9 cellular contexts compared by ENCODE assay signal in genomic region chr6:39137235-39137634, GRCh38. TPM values are rescaled to one million over a fixed set of nuclear protein-coding genes. Genes with fewer than 3 reads are reported as not detected.
DNase-seq lines count a peak whose midpoint lies in the region; ATAC-seq, FAIRE-seq and TF ChIP-seq lines count a peak whose summit lies in the region.
"Had no signal": no experiment of that assay in that cellular context is flagged by ENCODE, and none has a peak within 500 bp of the region (broad histone marks: within the 10 kb centered on the region; RNA-seq: fewer than 3 reads in every experiment).

No MANE protein-coding gene starts in this region.

- no peak for TF ChIP-seq POLR2A in erythroblast (IDR thresholded peaks at IDR 0.05; ENCODE audit: low read length)
- no peak for TF ChIP-seq POLR2A in GM12891 (IDR thresholded peaks at IDR 0.05; ENCODE audit: low read depth, low read length)

- H3K4me1 ChIP-seq in aorta (ENCODE audit: control insufficient read depth in 1 of 2, insufficient read depth in 2 of 2, low read length in 2 of 2) = no peaks in the 10 kb centered on the region

- H3K36me3 ChIP-seq in aorta (ENCODE audit: control insufficient read depth in 1 of 2, insufficient read depth in 2 of 2, low read length in 1 of 2) = no peaks in the 10 kb centered on the region

- no peak for FAIRE-seq in GM12891 (lab: Jason Lieb, UNC)

- WGBS in aorta, 2 donors = 16 to 28% methylated on average over 2 of the region's 2 CpGs

- DNase-seq in NOMO-1 treated with DMSO at 0.1 percent for 48 hours (lab: John Stamatoyannopoulos, UW; ENCODE audit: unreplicated experiment) (peak; percentile 9), NOMO-1 treated with dmso at 0.1 percent for 144 hours (lab: John Stamatoyannopoulos, UW; ENCODE audit: unreplicated experiment) (no peak), RWPE1 (ENCODE audit: low spot score) (peak; percentile 38), erythroblast (lab: John Stamatoyannopoulos, UW) (peak; percentile 38 to 55), NCI-H748 treated with DMSO at 0.1 percent for 48 hours (lab: John Stamatoyannopoulos, UW) (no peak), GM12891 (ENCODE audit: insufficient read length, low spot score) (no peak), aorta (no peak)
- peak; percentile 43 for DNase-seq in stimulated activated CD4-positive, alpha-beta T cell treated with anti-CD3 and anti-CD28 coated beads, Interleukin-15, amount 100 ng/mL, for 24 hours

- ATAC-seq in aorta (ENCODE audit: low FRiP score) = no peak

- H3K27ac ChIP-seq in RWPE1 (no peak overlapping the region), aorta (ENCODE audit: low read depth in 1 of 2, low read length in 2 of 2) (no peak overlapping the region)
- H3K27ac ChIP-seq: VCaP had no signal

- H3K27me3 ChIP-seq in aorta (ENCODE audit: control insufficient read depth in 1 of 2, insufficient read depth in 2 of 2, low read length in 1 of 2) = peaks cover 0 to 5% of the 10 kb centered on the region in 2 donors

- POLR2A ChIA-PET in RWPE1 (lab: Yijun Ruan, JAX; ENCODE audit: low non-redundant PET) = no interaction called here

- CTCF ChIA-PET in RWPE1 (lab: Yijun Ruan, JAX) = interaction anchor here (0.5 to 1.0 kb wide), 3 partner anchors 92 to 1433 kb away, joined by 3 read pairs; no protein-coding TSS in a partner anchor

- no peak overlapping the region for H3K4me3 ChIP-seq in aorta (ENCODE audit: low read length in 2 of 2)

- no peak for TF ChIP-seq CTCF in RWPE1 (conservative IDR thresholded peaks at IDR 0.05; ENCODE audit: low read depth)

- H3K9me3 ChIP-seq in aorta (ENCODE audit: control insufficient read depth, low read length) = peaks cover 3% of the 10 kb centered on the region

- intact Hi-C loops in aorta (cut with DNase I) = no loop called here

TF ChIP-seq in GM12891, 5 proteins besides CTCF, POLR2A, EP300 and RAD21:
- no peak for TF ChIP-seq PAX5 (IDR thresholded peaks at IDR 0.05; ENCODE audit: insufficient read depth, low read length, severe bottlenecking)
- no peak for TF ChIP-seq POLR2AphosphoS5 (IDR thresholded peaks at IDR 0.05; ENCODE audit: low read depth, low read length)
- TF ChIP-seq POU2F2 (IDR thresholded peaks at IDR 0.05; ENCODE audit: low read depth, low read length) = no peak
- TF ChIP-seq SPI1 (IDR thresholded peaks at IDR 0.05; ENCODE audit: low read depth, low read length) = no peak
- TF ChIP-seq TAF1 (IDR thresholded peaks at IDR 0.05; ENCODE audit: low read depth, low read length) = no peak

RNA-seq across cellular contexts. Expression of gene SAYSD1, which starts 22.2 kb away (rescaled TPM):
- polyA plus RNA-seq in GM12891 (2012; ENCODE audit: low read depth, missing spikeins) = 2.7 TPM
- total RNA-seq in aorta = 10 to 100 TPM; 11.2 to 16.6 TPM
- 1 to 10 TPM; 7.8 to 9.0 TPM for polyA plus RNA-seq in aorta

Comparison
In these comparisons a context has a peak if more than half of its experiments do, and no peak if none do; other contexts are left out.
1. DNase-seq: peak in NOMO-1 treated with DMSO at 0.1 percent for 48 hours (single experiment), RWPE1 (single experiment), erythroblast (2 of 2) and stimulated activated CD4-positive, alpha-beta T cell treated with anti-CD3 and anti-CD28 coated beads, Interleukin-15, amount 100 ng/mL, for 24 hours (single experiment); none in NOMO-1 treated with dmso at 0.1 percent for 144 hours (single experiment), NCI-H748 treated with DMSO at 0.1 percent for 48 hours (single experiment), GM12891 (single experiment) and aorta (0 of 2).